22 cellular contexts compared by ENCODE assay signal in genomic region chr3:174791161-174791560, GRCh38.
"Had no signal": no experiment of that assay in that cellular context is flagged by ENCODE, and none has a peak within 500 bp of the region (broad histone marks: within the 10 kb centered on the region; RNA-seq: fewer than 3 reads in every experiment).

No MANE protein-coding gene starts in this region.

- H3K4me1 ChIP-seq: colonic mucosa, esophagus squamous epithelium, left lung, lower lobe of right lung had no signal

- H3K27me3 Mint-ChIP-seq: dendritic cell treated with granulocyte-macrophage colony-stimulating factor and Interleukin-4, amounts not matched to agents 40 ng/mL and 50 ng/mL, for 4 days; effector memory CD8-positive, alpha-beta T cell; naive B cell had no signal

- DNase-seq: colonic mucosa; cortex of kidney; effector CD8-positive, alpha-beta T cell; effector memory CD8-positive, alpha-beta T cell; endodermal cell; erythroblast; esophagus squamous epithelium; foreskin fibroblast; heart right ventricle; hippocampal formation; left cardiac atrium; left lung; left ventricle myocardium superior; lower lobe of right lung; mesendoderm; mucosa of descending colon; naive B cell had no signal

- H3K4me3 ChIP-seq: colonic mucosa, esophagus squamous epithelium, gastroesophageal sphincter, heart right ventricle, left lung, lower lobe of right lung, mucosa of descending colon had no signal

- H3K36me3 ChIP-seq: colonic mucosa, esophagus squamous epithelium, gastroesophageal sphincter, heart right ventricle, left lung, lower lobe of right lung had no signal

- FAIRE-seq: islet of Langerhans, keratinocyte had no signal

- H3K27me3 ChIP-seq: colonic mucosa, esophagus squamous epithelium, gastroesophageal sphincter, heart right ventricle, left lung had no signal

- H3K9me3 Mint-ChIP-seq: dendritic cell treated with granulocyte-macrophage colony-stimulating factor and Interleukin-4, amounts not matched to agents 40 ng/mL and 50 ng/mL, for 4 days; endodermal cell had no signal

- H3K27ac ChIP-seq: colonic mucosa, epithelial cell of prostate, esophagus squamous epithelium, gastroesophageal sphincter, heart right ventricle, left lung, lower lobe of right lung had no signal

- H3K4me1 Mint-ChIP-seq: endodermal cell, naive B cell had no signal

- H3K4me3 Mint-ChIP-seq: dendritic cell treated with granulocyte-macrophage colony-stimulating factor and Interleukin-4, amounts not matched to agents 40 ng/mL and 50 ng/mL, for 4 days; effector memory CD8-positive, alpha-beta T cell; endodermal cell; naive B cell had no signal

- H3K27ac Mint-ChIP-seq: dendritic cell treated with granulocyte-macrophage colony-stimulating factor and Interleukin-4, amounts not matched to agents 40 ng/mL and 50 ng/mL, for 4 days; effector memory CD8-positive, alpha-beta T cell; endodermal cell; naive B cell had no signal

- H3K9me3 ChIP-seq: colonic mucosa, esophagus squamous epithelium, gastroesophageal sphincter, heart right ventricle, left lung, lower lobe of right lung, mucosa of descending colon had no signal

- H3K36me3 Mint-ChIP-seq: naive B cell had no signal
